ENCODE assay signal across 1 cellular context in genomic region chr7:100570954-100571828, GRCh38.
A peak's percentile ranks its signal among the peaks of the same experiment; 100 is the strongest.
TF ChIP-seq lines count a peak whose summit lies in the region.

No MANE protein-coding gene starts in this region.

TF ChIP-seq in HepG2, 621 proteins besides CTCF, POLR2A, EP300 and RAD21 (continued from another document and continues in another):
- no peak for TF ChIP-seq TFDP1 (CRISPR knock-in tag; IDR thresholded peaks at IDR 0.05; ENCODE audit: borderline replicate concordance)
- peak; percentile 65; the same call in 1 of the 2 replicates for TF ChIP-seq ZNF768 (CRISPR knock-in tag; IDR thresholded peaks at IDR 0.05)
- TF ChIP-seq PRDM10 (CRISPR knock-in tag; IDR thresholded peaks at IDR 0.05; ENCODE audit: low read depth), result no peak
- no peak for TF ChIP-seq ZNF446 (CRISPR knock-in tag; IDR thresholded peaks at IDR 0.05)
- no peak for TF ChIP-seq IKZF1 (IDR thresholded peaks at IDR 0.05)
- TF ChIP-seq FOXK2 (IDR thresholded peaks at IDR 0.05), result no peak
- no peak for TF ChIP-seq HNRNPUL1 (IDR thresholded peaks at IDR 0.05; ENCODE audit: low read depth, low read length)
- peak; percentile 4; the same call in 1 of the 2 replicates for TF ChIP-seq SSRP1 (CRISPR knock-in tag; IDR thresholded peaks at IDR 0.05)
- TF ChIP-seq MEF2D (CRISPR knock-in tag; IDR thresholded peaks at IDR 0.05), result no peak
- TF ChIP-seq SP2 (CRISPR knock-in tag; IDR thresholded peaks at IDR 0.05), result peak; percentile 10; the same call in 1 of the 2 replicates
- TF ChIP-seq ZNF414 (CRISPR knock-in tag; IDR thresholded peaks at IDR 0.05), result no peak; the same call in 1 of the 2 replicates
- TF ChIP-seq ZBTB49 (CRISPR knock-in tag; IDR thresholded peaks at IDR 0.05; ENCODE audit: borderline replicate concordance), result no peak
- TF ChIP-seq DRAP1 (CRISPR knock-in tag; IDR thresholded peaks at IDR 0.05), result no peak
- TF ChIP-seq ZMYM2 (CRISPR knock-in tag; IDR thresholded peaks at IDR 0.05), result no peak; the same call in 1 of the 2 replicates
- TF ChIP-seq ZNF550 (CRISPR knock-in tag; IDR thresholded peaks at IDR 0.05; ENCODE audit: borderline replicate concordance), result no peak
- no peak for TF ChIP-seq ZBTB4 (CRISPR knock-in tag; IDR thresholded peaks at IDR 0.05; ENCODE audit: borderline replicate concordance)
- no peak for TF ChIP-seq ZSCAN31 (CRISPR knock-in tag; IDR thresholded peaks at IDR 0.05; ENCODE audit: low read depth)
- no peak; the same call in 1 of the 2 replicates for TF ChIP-seq SALL2 (CRISPR knock-in tag; IDR thresholded peaks at IDR 0.05)
- no peak for TF ChIP-seq KLF16 (CRISPR knock-in tag; IDR thresholded peaks at IDR 0.05)
- TF ChIP-seq HOXA7 (CRISPR knock-in tag; IDR thresholded peaks at IDR 0.05), result no peak
- no peak for TF ChIP-seq DPF2 (CRISPR knock-in tag; IDR thresholded peaks at IDR 0.05; ENCODE audit: borderline replicate concordance, low read depth)
- TF ChIP-seq ZNF326 (CRISPR knock-in tag; IDR thresholded peaks at IDR 0.05; ENCODE audit: borderline replicate concordance), result peak; percentile 88; the same call in 1 of the 2 replicates
- TF ChIP-seq STAT5B (CRISPR knock-in tag; IDR thresholded peaks at IDR 0.05), result no peak
- TF ChIP-seq TSC22D2 (CRISPR knock-in tag; IDR thresholded peaks at IDR 0.05; ENCODE audit: borderline replicate concordance), result no peak
- no peak for TF ChIP-seq KLF11 (CRISPR knock-in tag; IDR thresholded peaks at IDR 0.05)
- no peak for TF ChIP-seq MAFF (IDR thresholded peaks at IDR 0.05; ENCODE audit: low read depth, low read length)
- TF ChIP-seq BATF2 (CRISPR knock-in tag; IDR thresholded peaks at IDR 0.05), result no peak
- no peak for TF ChIP-seq SP4 (CRISPR knock-in tag; IDR thresholded peaks at IDR 0.05)
- TF ChIP-seq KDM1A (CRISPR knock-in tag; IDR thresholded peaks at IDR 0.05), result no peak
- TF ChIP-seq TFDP2 (CRISPR knock-in tag; IDR thresholded peaks at IDR 0.05), result no peak
- 0 out of 2 replicates have a peak, but pooled peaks have one; percentile 27 for TF ChIP-seq MXD1 (CRISPR knock-in tag; IDR thresholded peaks at IDR 0.05)
- TF ChIP-seq RXRB (CRISPR knock-in tag; IDR thresholded peaks at IDR 0.05; ENCODE audit: borderline replicate concordance), result no peak
- peak; percentile 26; the same call in 1 of the 2 replicates for TF ChIP-seq NCOA1 (CRISPR knock-in tag; IDR thresholded peaks at IDR 0.05)
- TF ChIP-seq MXD3 (CRISPR knock-in tag; IDR thresholded peaks at IDR 0.05), result no peak
- no peak for TF ChIP-seq HHEX (CRISPR knock-in tag; IDR thresholded peaks at IDR 0.05)
- no peak for TF ChIP-seq ARID4A (CRISPR knock-in tag; IDR thresholded peaks at IDR 0.05; ENCODE audit: borderline replicate concordance)
- no peak for TF ChIP-seq FOXM1 (CRISPR knock-in tag; IDR thresholded peaks at IDR 0.05)
- no peak for TF ChIP-seq ZFP82 (CRISPR knock-in tag; IDR thresholded peaks at IDR 0.05; ENCODE audit: borderline replicate concordance)
- TF ChIP-seq RAD51 (IDR thresholded peaks at IDR 0.05; ENCODE audit: borderline replicate concordance), result no peak
- no peak for TF ChIP-seq ZNF639 (CRISPR knock-in tag; conservative IDR thresholded peaks at IDR 0.05)
- TF ChIP-seq GATA4 (IDR thresholded peaks at IDR 0.05; ENCODE audit: borderline replicate concordance, low read depth), result no peak; the same call in 1 of the 2 replicates
- TF ChIP-seq ZNF432 (CRISPR knock-in tag; IDR thresholded peaks at IDR 0.05; ENCODE audit: borderline replicate concordance), result no peak; the same call in 1 of the 2 replicates
- no peak for TF ChIP-seq ZNF792 (CRISPR knock-in tag; IDR thresholded peaks at IDR 0.05)
- TF ChIP-seq HNF4A (CRISPR knock-in tag; IDR thresholded peaks at IDR 0.05), result no peak
